1 cellular context compared by ENCODE assay signal in the genomic region with DNA sequence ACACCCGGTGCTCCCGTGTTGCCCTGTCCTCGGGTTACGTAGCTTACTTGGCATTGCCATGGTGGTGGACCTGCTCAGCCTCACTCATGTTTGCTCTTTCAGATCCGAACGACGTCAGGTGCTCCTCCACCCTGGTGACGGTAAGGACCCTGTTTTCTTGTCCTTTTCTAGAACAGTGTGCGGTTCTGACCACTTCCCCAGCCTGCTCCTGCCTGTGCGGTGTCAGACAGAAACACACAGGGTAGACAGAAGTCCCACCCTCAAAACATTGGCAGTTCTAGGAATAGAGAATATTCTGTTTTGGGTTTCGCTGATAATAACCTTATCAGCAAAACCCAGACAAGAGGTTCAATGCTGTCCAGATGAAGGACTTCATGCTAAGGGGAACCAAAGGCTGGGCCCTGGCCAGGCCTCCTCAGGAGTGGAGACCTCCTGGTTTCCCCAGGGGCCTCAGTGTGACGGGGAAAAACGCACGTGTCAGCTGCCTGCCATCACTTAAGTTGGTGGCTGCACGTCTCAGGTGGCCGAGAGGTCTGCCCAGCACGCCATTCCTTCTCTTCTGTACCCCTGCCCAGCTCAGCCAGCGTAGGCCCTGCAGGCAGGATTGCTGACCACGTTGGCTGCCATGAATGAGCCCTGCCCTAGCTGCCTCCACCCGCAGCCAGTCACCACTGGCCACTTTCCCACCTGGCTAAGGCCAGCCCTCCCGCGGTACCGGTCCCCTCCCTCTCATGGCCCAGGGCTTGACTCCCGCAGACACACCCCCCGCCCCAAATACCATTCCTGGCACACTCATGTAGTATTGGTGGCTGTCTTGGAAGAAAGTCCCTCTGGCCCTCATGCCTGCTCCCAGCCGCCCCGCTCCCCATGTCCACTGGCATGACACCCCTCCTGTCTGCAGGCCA.
TF ChIP-seq lines count a peak whose summit lies in the region.

No MANE protein-coding gene starts in this region.

TF ChIP-seq in IMR-90, 13 proteins besides CTCF, POLR2A, EP300 and RAD21 (continued from another document):
- TF ChIP-seq, protein P1, sequence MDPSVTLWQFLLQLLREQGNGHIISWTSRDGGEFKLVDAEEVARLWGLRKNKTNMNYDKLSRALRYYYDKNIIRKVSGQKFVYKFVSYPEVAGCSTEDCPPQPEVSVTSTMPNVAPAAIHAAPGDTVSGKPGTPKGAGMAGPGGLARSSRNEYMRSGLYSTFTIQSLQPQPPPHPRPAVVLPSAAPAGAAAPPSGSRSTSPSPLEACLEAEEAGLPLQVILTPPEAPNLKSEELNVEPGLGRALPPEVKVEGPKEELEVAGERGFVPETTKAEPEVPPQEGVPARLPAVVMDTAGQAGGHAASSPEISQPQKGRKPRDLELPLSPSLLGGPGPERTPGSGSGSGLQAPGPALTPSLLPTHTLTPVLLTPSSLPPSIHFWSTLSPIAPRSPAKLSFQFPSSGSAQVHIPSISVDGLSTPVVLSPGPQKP (IDR thresholded peaks at IDR 0.05; ENCODE audit: borderline replicate concordance, low read depth, low read length), result no peak
- TF ChIP-seq, protein P2, sequence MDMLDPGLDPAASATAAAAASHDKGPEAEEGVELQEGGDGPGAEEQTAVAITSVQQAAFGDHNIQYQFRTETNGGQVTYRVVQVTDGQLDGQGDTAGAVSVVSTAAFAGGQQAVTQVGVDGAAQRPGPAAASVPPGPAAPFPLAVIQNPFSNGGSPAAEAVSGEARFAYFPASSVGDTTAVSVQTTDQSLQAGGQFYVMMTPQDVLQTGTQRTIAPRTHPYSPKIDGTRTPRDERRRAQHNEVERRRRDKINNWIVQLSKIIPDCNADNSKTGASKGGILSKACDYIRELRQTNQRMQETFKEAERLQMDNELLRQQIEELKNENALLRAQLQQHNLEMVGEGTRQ (IDR thresholded peaks at IDR 0.05; ENCODE audit: low read depth, low read length), result no peak
- TF ChIP-seq MAZ (IDR thresholded peaks at IDR 0.05; ENCODE audit: borderline replicate concordance, low read depth, low read length) (no peak), NFE2L2 (IDR thresholded peaks at IDR 0.05; ENCODE audit: low read depth, low read length) (no peak), MAFK (IDR thresholded peaks at IDR 0.05; ENCODE audit: low read depth, low read length) (no peak), RCOR1 (IDR thresholded peaks at IDR 0.05; ENCODE audit: insufficient replicate concordance, low read length) (no peak), SMC3 (IDR thresholded peaks at IDR 0.05; ENCODE audit: low read depth, low read length) (no peak), RFX5 (IDR thresholded peaks at IDR 0.05; ENCODE audit: low read depth, low read length) (no peak), FOS (IDR thresholded peaks at IDR 0.05; ENCODE audit: low read depth, low read length) (no peak)
